Comparison of ENCODE assay signal across 9 cellular contexts in the genomic region with DNA sequence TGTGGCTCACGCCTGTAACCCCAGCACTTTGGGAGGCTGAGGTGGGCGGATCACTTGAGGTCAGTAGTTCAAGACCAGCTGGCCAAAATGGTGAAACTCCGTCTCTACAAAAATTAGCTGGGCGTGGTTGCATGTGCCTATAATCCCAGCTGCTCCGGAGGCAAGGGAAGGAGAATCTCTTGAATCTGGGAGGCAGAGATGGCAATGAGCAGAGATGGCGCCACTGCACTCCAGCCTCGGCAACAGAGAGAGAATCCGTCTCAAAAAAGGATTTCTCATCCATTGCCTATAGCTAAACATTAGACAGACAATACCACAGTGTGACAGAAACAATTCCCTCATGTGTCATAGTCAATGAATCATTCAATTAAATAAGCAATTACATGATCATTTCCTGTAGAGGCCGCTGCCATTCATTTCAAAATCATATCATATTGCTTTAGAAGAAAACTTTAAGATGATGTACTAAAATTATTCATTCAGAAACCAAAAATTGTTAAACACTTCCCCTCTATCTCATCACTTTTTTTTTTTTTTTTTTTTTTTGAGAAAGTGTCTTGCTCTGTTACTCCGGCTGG.
DNase-seq lines count a peak whose midpoint lies in the region; ATAC-seq and TF ChIP-seq lines count a peak whose summit lies in the region.
"Had no signal": no experiment of that assay in that cellular context is flagged by ENCODE, and none has a peak within 500 bp of the region (broad histone marks: within the 10 kb centered on the region; RNA-seq: fewer than 3 reads in every experiment).

No MANE protein-coding gene starts in this region.

- H3K4me1 ChIP-seq in right lobe of liver = peaks cover 0 to 6% (median 0%) of the 10 kb centered on the region in 4 donors

- H3K4me1 Mint-ChIP-seq in CD4-positive, alpha-beta T cell (ENCODE audit: low read depth) = no peaks in the 10 kb centered on the region
- H3K4me1 Mint-ChIP-seq in HFFc6 (ENCODE audit: low read depth) = peaks cover 16% of the 10 kb centered on the region

- H3K27me3 ChIP-seq in CD4-positive, alpha-beta T cell (ENCODE audit: control insufficient read depth, insufficient read depth, low read length) = no peaks in the 10 kb centered on the region
- no peaks in the 10 kb centered on the region for H3K27me3 ChIP-seq in right lobe of liver
- H3K27me3 ChIP-seq: esophagus squamous epithelium had no signal

- peak; percentile 51 for ATAC-seq in CD4-positive, alpha-beta T cell (ENCODE audit: poor library complexity)
- ATAC-seq in right lobe of liver (no peak), HG02798 (IDR thresholded peaks at IDR 0.05; ENCODE audit: poor library complexity, unreplicated experiment) (no peak)

- no peak overlapping the region for H3K27ac ChIP-seq in CD4-positive, alpha-beta T cell (ENCODE audit: low read depth, low read length)
- no peak overlapping the region for H3K27ac ChIP-seq in right lobe of liver
- H3K27ac ChIP-seq: esophagus squamous epithelium had no signal

- WGBS in right lobe of liver (ENCODE audit: insufficient coverage, low coverage, low lambda C conversion rate, missing lambda C conversion rate) = 81% methylated on average over 8 of the region's 10 CpGs

- no peak for DNase-seq in CD4-positive, alpha-beta T cell
- DNase-seq in HFFc6 = no peak
- peak; percentile 28 to 37 for DNase-seq in activated T-cell treated with anti-CD3 and anti-CD28 coated beads, Interleukin-2, amount 50 U/mL, for 48 hours
- peak; percentile 44 for DNase-seq in kidney glomerular epithelial cell (lab: John Stamatoyannopoulos, UW)
- DNase-seq in NCI-H187 (lab: John Stamatoyannopoulos, UW) = no peak
- DNase-seq in ureter (ENCODE audit: low spot score) = no peak
- no peak for DNase-seq in right lobe of liver
- DNase-seq: esophagus squamous epithelium had no signal

- CTCF ChIA-PET in CD4-positive, alpha-beta T cell (lab: Charles Lee) = interaction anchor here (0.7 to 2.3 kb wide), 10 partner anchors 36 to 1382 kb away, joined by 3 to 12 read pairs (median 3); no protein-coding TSS in a partner anchor

- no peaks in the 10 kb centered on the region for H3K9me3 ChIP-seq in CD4-positive, alpha-beta T cell (ENCODE audit: control insufficient read depth, low read length)
- H3K9me3 ChIP-seq in right lobe of liver = no peaks in the 10 kb centered on the region
- H3K9me3 ChIP-seq: esophagus squamous epithelium had no signal

- H3K9me3 Mint-ChIP-seq in CD4-positive, alpha-beta T cell = no peaks in the 10 kb centered on the region
- no peaks in the 10 kb centered on the region for H3K9me3 Mint-ChIP-seq in HFFc6

- no peak overlapping the region for H3K4me3 Mint-ChIP-seq in CD4-positive, alpha-beta T cell
- H3K4me3 Mint-ChIP-seq in HFFc6 = no peak overlapping the region

- TF ChIP-seq CTCF in CD4-positive, alpha-beta T cell (IDR thresholded peaks at IDR 0.05) = no peak
- TF ChIP-seq CTCF in HFFc6 (IDR thresholded peaks at IDR 0.05) (peak; percentile 35), right lobe of liver (IDR thresholded peaks at IDR 0.05) (no peak)

- H3K36me3 ChIP-seq in right lobe of liver = no peaks in the 10 kb centered on the region
- H3K36me3 ChIP-seq: esophagus squamous epithelium had no signal

- no peak overlapping the region for H3K4me3 ChIP-seq in right lobe of liver
- H3K4me3 ChIP-seq: esophagus squamous epithelium had no signal

- H3K27me3 Mint-ChIP-seq in CD4-positive, alpha-beta T cell = no peaks in the 10 kb centered on the region
- peaks cover 5% of the 10 kb centered on the region for H3K27me3 Mint-ChIP-seq in HFFc6 (ENCODE audit: insufficient read depth)

- H3K36me3 Mint-ChIP-seq in CD4-positive, alpha-beta T cell (ENCODE audit: low read depth) = no peaks in the 10 kb centered on the region
- no peaks in the 10 kb centered on the region for H3K36me3 Mint-ChIP-seq in HFFc6 (ENCODE audit: low read depth)

- H3K27ac Mint-ChIP-seq in CD4-positive, alpha-beta T cell = no peak overlapping the region
- no peak overlapping the region for H3K27ac Mint-ChIP-seq in HFFc6

- intact Hi-C loops in CD4-positive, alpha-beta T cell (cut with DNase I, micrococcal nuclease) = loop anchor here (2.0 to 5.0 kb wide), 2 partner anchors 72 to 74 kb away; partner anchors contain the start of gene TGIF1 (in 1 of the 2)
- intact Hi-C loops in right lobe of liver (cut with DNase I) = no loop called here

- POLR2A ChIA-PET in CD4-positive, alpha-beta T cell (lab: Charles Lee) = interaction anchor here (0.6 kb wide), 1 partner anchor 42 kb away, joined by 4 read pairs; no protein-coding TSS in a partner anchor

- no peak for TF ChIP-seq POLR2A in right lobe of liver (IDR thresholded peaks at IDR 0.05)

Comparison
In these comparisons a context has a peak if more than half of its experiments do, and no peak if none do; other contexts are left out.
1. DNase-seq: peak in activated T-cell treated with anti-CD3 and anti-CD28 coated beads, Interleukin-2, amount 50 U/mL, for 48 hours (2 of 2) and kidney glomerular epithelial cell (single experiment); none in CD4-positive, alpha-beta T cell (0 of 10), HFFc6 (single experiment), NCI-H187 (0 of 2), ureter (single experiment) and right lobe of liver (0 of 3).
2. intact Hi-C loops: an anchor here in CD4-positive, alpha-beta T cell (2.0 to 5.0 kb wide); none called in right lobe of liver.